ENCODE assay signal across 8 cellular contexts in the genomic region with DNA sequence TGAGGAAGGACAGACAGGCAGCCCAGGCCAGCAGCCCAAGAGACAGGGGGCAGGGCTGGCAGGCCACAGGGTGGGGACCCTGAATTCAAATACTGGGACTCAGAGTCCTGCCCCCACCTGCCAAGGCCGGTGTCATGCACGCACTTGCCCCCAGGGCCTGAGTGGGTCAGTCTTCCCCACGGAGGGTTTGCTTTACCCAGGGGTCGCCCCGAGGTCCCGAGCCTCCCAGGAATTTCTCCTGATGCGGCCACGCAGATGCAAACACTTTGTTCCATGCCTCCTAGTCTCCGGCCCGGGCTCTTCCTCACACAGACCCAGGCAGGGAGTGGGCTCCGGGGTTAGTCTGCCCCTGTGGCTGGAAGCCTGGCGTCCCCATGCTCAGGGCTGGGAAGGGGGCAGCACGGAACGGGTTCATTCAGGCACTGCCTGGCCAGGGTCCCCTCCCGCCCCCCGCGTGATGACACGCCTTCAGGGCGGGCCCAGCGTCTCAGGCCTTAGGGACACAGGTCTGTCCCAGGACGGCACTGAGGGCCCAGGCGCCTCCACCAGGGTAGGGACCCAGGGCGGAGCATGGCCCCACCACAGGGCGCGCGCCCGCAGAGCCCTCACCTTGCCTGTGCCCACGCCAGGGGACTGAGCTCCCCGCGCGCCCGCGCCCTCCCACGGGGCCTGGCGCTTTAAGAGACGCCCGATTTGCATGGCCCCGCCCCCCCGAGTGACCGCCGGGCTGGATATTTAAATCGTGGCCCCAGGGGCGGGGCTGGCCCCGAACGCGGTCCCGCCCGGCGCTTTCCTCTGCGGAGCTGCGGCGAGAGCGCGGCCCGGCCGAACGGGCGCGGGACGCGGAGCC. TPM values are rescaled to one million over a fixed set of nuclear protein-coding genes. Genes with fewer than 3 reads are reported as not detected.
DNase-seq lines count a peak whose midpoint lies in the region; ATAC-seq and TF ChIP-seq lines count a peak whose summit lies in the region.

Gene SNED1, plus strand, starts transcription at position 763 of the 850 bp plus-strand sequence. CDS start 220 bp downstream, outside the sequence.

- TF ChIP-seq CTCF in MM.1S (IDR thresholded peaks at IDR 0.05; ENCODE audit: low read length) (no peak), WI38 (IDR thresholded peaks at IDR 0.05; ENCODE audit: low read depth, low read length) (no peak), smooth muscle cell (IDR thresholded peaks at IDR 0.05; ENCODE audit: borderline replicate concordance, insufficient read depth, poor library complexity, severe bottlenecking) (no peak)

- H3K4me2 ChIP-seq in MM.1S (ENCODE audit: low read depth, low read length) (no peak within 1 kb of the TSS), smooth muscle cell (peak within 1 kb of the TSS; percentile 95)

- H3K4me3 Mint-ChIP-seq in central memory CD8-positive, alpha-beta T cell, result peak within 1 kb of the TSS; percentile 64

- H3K36me3 Mint-ChIP-seq in central memory CD8-positive, alpha-beta T cell (ENCODE audit: insufficient read depth), result no peaks in the 10 kb centered on the region

- no peaks in the 10 kb centered on the region for H3K9me2 ChIP-seq in MM.1S (replicated peaks; ENCODE audit: insufficient read depth, low read length)

- DNase-seq in DMS79 (lab: John Stamatoyannopoulos, UW) (peak; percentile 37), MM.1S (peak; percentile 26), islet precursor cell (peak; percentile 88), smooth muscle cell (lab: John Stamatoyannopoulos, UW; ENCODE audit: unreplicated experiment) (peak; percentile 60), NAMALWA (ENCODE audit: low spot score) (no peak)
- peak in 1 of 2 donors; percentile 9 for DNase-seq in central memory CD8-positive, alpha-beta T cell (ENCODE audit: low spot score in 2 of 2)

- H3K36me3 ChIP-seq in MM.1S (replicated peaks; ENCODE audit: insufficient read depth, low read length), result no peaks in the 10 kb centered on the region
- no peaks in the 10 kb centered on the region for H3K36me3 ChIP-seq in smooth muscle cell (ENCODE audit: low read depth)

- H3K27me3 Mint-ChIP-seq in central memory CD8-positive, alpha-beta T cell, result peaks cover 27% of the 10 kb centered on the region

- WGBS in smooth muscle cell (ENCODE audit: low lambda C conversion rate), result 15% methylated on average over 19 of the region's 61 CpGs

- H3K27ac ChIP-seq in MM.1S (ENCODE audit: low read length) (no peak within 1 kb of the TSS), smooth muscle cell (ENCODE audit: low read depth) (no peak within 1 kb of the TSS)

- H2AFZ ChIP-seq in MM.1S (ENCODE audit: low read length), result no peak within 1 kb of the TSS
- peak within 1 kb of the TSS; percentile 94 for H2AFZ ChIP-seq in smooth muscle cell (ENCODE audit: low read depth)

- H3K27me3 ChIP-seq in MM.1S (replicated peaks; ENCODE audit: insufficient read depth, low read length), result peaks cover 5% of the 10 kb centered on the region; the same call in 1 of the 2 replicates
- peaks cover 8% of the 10 kb centered on the region for H3K27me3 ChIP-seq in smooth muscle cell (ENCODE audit: low read depth)

- H4K20me1 ChIP-seq in MM.1S (ENCODE audit: insufficient read depth, low read length) (no peaks in the 10 kb centered on the region), smooth muscle cell (ENCODE audit: low read depth) (no peaks in the 10 kb centered on the region)

- H3K4me3 ChIP-seq in MM.1S (ENCODE audit: low read length) (no peak within 1 kb of the TSS), WI38 (ENCODE audit: low read depth, low read length) (peak within 1 kb of the TSS; percentile 57), smooth muscle cell (peak within 1 kb of the TSS; percentile 65)

- H3K9me3 ChIP-seq in MM.1S (replicated peaks; ENCODE audit: insufficient read depth, low read length) (no peaks in the 10 kb centered on the region), smooth muscle cell (replicated peaks; ENCODE audit: low read depth) (no peaks in the 10 kb centered on the region)

- H3K9ac ChIP-seq in MM.1S (ENCODE audit: low read length) (no peak within 1 kb of the TSS), smooth muscle cell (ENCODE audit: low read depth) (peak within 1 kb of the TSS; percentile 51)

- H3F3A ChIP-seq in MM.1S (ENCODE audit: insufficient read depth, low read length), result no peaks in the 10 kb centered on the region
- H3F3A ChIP-seq in smooth muscle cell (ENCODE audit: low read depth), result no peaks in the 10 kb centered on the region

- peaks cover 5% of the 10 kb centered on the region; the same call in 1 of the 2 replicates for H3K4me1 ChIP-seq in MM.1S (ENCODE audit: low read length)
- no peaks in the 10 kb centered on the region for H3K4me1 ChIP-seq in smooth muscle cell (ENCODE audit: low read depth)

- no peaks in the 10 kb centered on the region for H3K4me1 Mint-ChIP-seq in central memory CD8-positive, alpha-beta T cell

- peaks cover under 1% of the 10 kb centered on the region for H3K9me3 Mint-ChIP-seq in central memory CD8-positive, alpha-beta T cell

- H3K27ac Mint-ChIP-seq in central memory CD8-positive, alpha-beta T cell (ENCODE audit: low read depth), result no peak within 1 kb of the TSS

- H3K79me2 ChIP-seq in MM.1S (ENCODE audit: low read length) (no peaks in the 10 kb centered on the region), smooth muscle cell (ENCODE audit: low read depth) (no peaks in the 10 kb centered on the region)

- ATAC-seq in central memory CD8-positive, alpha-beta T cell (replicated peaks; ENCODE audit: extremely low read depth, poor library complexity, severe bottlenecking), result no peak
- no peak for ATAC-seq in GM18502 (IDR thresholded peaks at IDR 0.05; ENCODE audit: poor library complexity, unreplicated experiment)

RNA-seq across cellular contexts. Expression of gene SNED1, which starts in this region (rescaled TPM):
- 0.36 and 0.81 TPM in 2 replicates for total RNA-seq in smooth muscle cell
- polyA plus RNA-seq in smooth muscle cell, result 1.1 and 3.0 TPM in 2 replicates
